Comparison of ENCODE assay signal across 8 cellular contexts in genomic region chr10:110207805-110208613, GRCh38. TPM values are rescaled to one million over a fixed set of nuclear protein-coding genes. Genes with fewer than 3 reads are reported as not detected.
DNase-seq lines count a peak whose midpoint lies in the region; ATAC-seq, FAIRE-seq and TF ChIP-seq lines count a peak whose summit lies in the region.

No MANE protein-coding gene starts in this region.

- no TSS peak for BruUV-seq in HCT116 (replicated peaks; lab: Mats Ljungman, UMichigan)

- no peaks in the 10 kb centered on the region for H3K36me3 ChIP-seq in HCT116 (ENCODE audit: control insufficient read depth in 1 of 2, insufficient read depth in 2 of 2, low read length in 2 of 2)
- no peaks in the 10 kb centered on the region for H3K36me3 ChIP-seq in OCI-LY1 (ENCODE audit: insufficient read depth, low read length)
- no peaks in the 10 kb centered on the region for H3K36me3 ChIP-seq in gastroesophageal sphincter
- no peaks in the 10 kb centered on the region for H3K36me3 ChIP-seq in pancreas

- 0% methylated on average over 7 to 8 of the region's 57 CpGs for WGBS in gastroesophageal sphincter (ENCODE audit: low coverage in 1 of 2), 2 donors
- WGBS in pancreas, 2 donors = 0% methylated on average over 55 to 57 of the region's 57 CpGs

- H4K20me1 ChIP-seq in HCT116 (ENCODE audit: insufficient read depth) (no peaks in the 10 kb centered on the region), OCI-LY1 (ENCODE audit: insufficient read depth, low read length) (no peaks in the 10 kb centered on the region)

- intact Hi-C loops in HCT116 (cut with micrococcal nuclease) (loop anchor here (1.0 to 5.0 kb wide), 4 partner anchors 17 to 201 kb away; partner anchors contain the start of gene ADD3), pancreas (cut with DNase I) (loop anchor here in 1 of 3 donors (10.0 kb wide), 1 partner anchor 77 kb away; no protein-coding TSS in a partner anchor)
- intact Hi-C loops in activated T-helper 2 cell treated with anti-CD3 and anti-CD28 coated beads, Interferon-gamma antibody, Interleukin-2, Interleukin-4, amounts not matched to agents 10 μg/mL and 5 μg/mL and 100 μg/mL, durations not matched to agents 14 hours and 24 hours and 36 hours (cut with micrococcal nuclease) = loop anchor here (1.0 to 5.0 kb wide), 5 partner anchors 45 to 286 kb away; partner anchors contain the start of gene XPNPEP1

- RAD21 ChIA-PET in HCT116 (lab: Charles Lee; ENCODE audit: low non-redundant PET in 1 of 2, low total read pairs in 2 of 2, uncharacterized antibody in 2 of 2, unreplicated experiment in 2 of 2) = interaction anchor here in 1 of 2 experiments (1.7 kb wide), 1 partner anchor 70 kb away, joined by 7 read pairs; no protein-coding TSS in a partner anchor

- no peak for TF ChIP-seq CTCF in HCT116 (IDR thresholded peaks at IDR 0.05 in 2 of 3, conservative IDR thresholded peaks at IDR 0.05 in 1 of 3; ENCODE audit: borderline replicate concordance in 1 of 3, insufficient read depth in 1 of 3, low read depth in 2 of 3, low read length in 2 of 3)
- no peak for TF ChIP-seq CTCF in OCI-LY1 (IDR thresholded peaks at IDR 0.05; ENCODE audit: low read length)
- TF ChIP-seq CTCF in gastroesophageal sphincter (IDR thresholded peaks at IDR 0.05) = no peak
- TF ChIP-seq CTCF in pancreas (IDR thresholded peaks at IDR 0.05) = no peak

- no peak for TF ChIP-seq EP300 in gastroesophageal sphincter (IDR thresholded peaks at IDR 0.05)

- H3K4me1 ChIP-seq in HCT116 (ENCODE audit: control insufficient read depth in 1 of 2, insufficient read depth in 2 of 2, low read length in 2 of 2) (peaks cover 14 to 51% of the 10 kb centered on the region in 2 experiments), OCI-LY1 (ENCODE audit: insufficient read depth, low read length, severe bottlenecking) (peaks cover 32% of the 10 kb centered on the region), gastroesophageal sphincter (peaks cover 0 to 29% (median 15%) of the 10 kb centered on the region in 3 donors), pancreas (peaks cover 7 to 12% (median 11%) of the 10 kb centered on the region in 3 donors)

- CTCF ChIA-PET in HCT116 (lab: Charles Lee) = interaction anchor here (0.7 to 6.5 kb wide), 9 partner anchors 8 to 73 kb away, joined by 3 to 55 read pairs (median 5); no protein-coding TSS in a partner anchor

- H3K9me2 ChIP-seq in HCT116 (ENCODE audit: insufficient read depth) = no peaks in the 10 kb centered on the region
- no peaks in the 10 kb centered on the region for H3K9me2 ChIP-seq in OCI-LY1 (ENCODE audit: low read depth, low read length)

- H3K9ac ChIP-seq in HCT116 (ENCODE audit: low read length) (peak overlapping the region; percentile 58), OCI-LY1 (ENCODE audit: low read length) (peak overlapping the region; percentile 86)

- H3F3A ChIP-seq in OCI-LY1 (ENCODE audit: insufficient read depth, low read length) = peaks cover 9% of the 10 kb centered on the region; the same call in 1 of the 2 replicates

- H3K36me3 Mint-ChIP-seq in activated T-helper 2 cell treated with anti-CD3 and anti-CD28 coated beads, Interferon-gamma antibody, Interleukin-2, Interleukin-4, amounts not matched to agents 10 μg/mL and 5 μg/mL and 100 μg/mL, durations not matched to agents 14 hours and 24 hours and 36 hours (ENCODE audit: low read depth) = no peaks in the 10 kb centered on the region

- H3K27me3 ChIP-seq in HCT116 (ENCODE audit: insufficient read depth, low read length) = no peaks in the 10 kb centered on the region
- H3K27me3 ChIP-seq in OCI-LY1 (ENCODE audit: insufficient read depth, low read length) = no peaks in the 10 kb centered on the region
- H3K27me3 ChIP-seq in gastroesophageal sphincter = no peaks in the 10 kb centered on the region
- no peaks in the 10 kb centered on the region for H3K27me3 ChIP-seq in pancreas

- peak overlapping the region; percentile 87 for H3K27ac Mint-ChIP-seq in activated T-helper 2 cell treated with anti-CD3 and anti-CD28 coated beads, Interferon-gamma antibody, Interleukin-2, Interleukin-4, amounts not matched to agents 10 μg/mL and 5 μg/mL and 100 μg/mL, durations not matched to agents 14 hours and 24 hours and 36 hours

- H3K27me3 Mint-ChIP-seq in activated T-helper 2 cell treated with anti-CD3 and anti-CD28 coated beads, Interferon-gamma antibody, Interleukin-2, Interleukin-4, amounts not matched to agents 10 μg/mL and 5 μg/mL and 100 μg/mL, durations not matched to agents 14 hours and 24 hours and 36 hours (ENCODE audit: low read depth) = peaks cover 36% of the 10 kb centered on the region

- ATAC-seq in HCT116 (no peak), gastroesophageal sphincter (no peak), pancreas (no peak), GM18520 (IDR thresholded peaks at IDR 0.05; ENCODE audit: unreplicated experiment) (no peak)

- H3K4me1 Mint-ChIP-seq in activated T-helper 2 cell treated with anti-CD3 and anti-CD28 coated beads, Interferon-gamma antibody, Interleukin-2, Interleukin-4, amounts not matched to agents 10 μg/mL and 5 μg/mL and 100 μg/mL, durations not matched to agents 14 hours and 24 hours and 36 hours (ENCODE audit: low read depth) = peaks cover 44% of the 10 kb centered on the region

- H3K4me3 ChIP-seq in HCT116 (replicated peaks in 1 of 2; ENCODE audit: low read depth in 1 of 2, low read length in 2 of 2) (peak overlapping the region; percentile 67 to 76), OCI-LY1 (ENCODE audit: low read depth, low read length, poor library complexity, severe bottlenecking) (peak overlapping the region; percentile 84), gastroesophageal sphincter (peak overlapping the region; percentile 62 to 97), pancreas (peak overlapping the region; percentile 38 to 78 (median 66))

- peak overlapping the region; percentile 44; the same call in 1 of the 2 replicates for H3K27ac ChIP-seq in HCT116 (ENCODE audit: low read depth, low read length)
- H3K27ac ChIP-seq in OCI-LY1 (ENCODE audit: low read depth, low read length, poor library complexity, severe bottlenecking) = peak overlapping the region; percentile 92
- peak overlapping the region; percentile 92 to 100 (median 98) for H3K27ac ChIP-seq in gastroesophageal sphincter
- peak overlapping the region; percentile 64 to 97 (median 93) for H3K27ac ChIP-seq in pancreas

- peak overlapping the region; percentile 99 for H3K4me2 ChIP-seq in HCT116 (ENCODE audit: low read length)
- H3K4me2 ChIP-seq in OCI-LY1 (ENCODE audit: low read length) = peak overlapping the region; percentile 97

- no peak for FAIRE-seq in pancreas (lab: Jason Lieb, UNC)

- H3K4me3 Mint-ChIP-seq in activated T-helper 2 cell treated with anti-CD3 and anti-CD28 coated beads, Interferon-gamma antibody, Interleukin-2, Interleukin-4, amounts not matched to agents 10 μg/mL and 5 μg/mL and 100 μg/mL, durations not matched to agents 14 hours and 24 hours and 36 hours (ENCODE audit: low read depth) = peak overlapping the region; percentile 87

- no peak for TF ChIP-seq RAD21 in HCT116 (IDR thresholded peaks at IDR 0.05; ENCODE audit: low read depth)

- DNase-seq in CD1c-positive myeloid dendritic cell (ENCODE audit: extremely low spot score) = peak; percentile 62
- DNase-seq in HCT116 (ENCODE audit: low read depth, low spot score) = no peak
- no peak for DNase-seq in activated T-helper 2 cell treated with anti-CD3 and anti-CD28 coated beads, Interferon-gamma antibody, Interleukin-2, Interleukin-4, amounts not matched to agents 10 μg/mL and 5 μg/mL and 100 μg/mL, durations not matched to agents 14 hours and 24 hours and 36 hours (ENCODE audit: low spot score)
- DNase-seq in pancreas = peak in 2 of 6 donors; percentile 51 to 68
- no peak for DNase-seq in NCI-H1436 (lab: John Stamatoyannopoulos, UW)

- POLR2A ChIA-PET in HCT116 (lab: Charles Lee) = interaction anchor here (0.7 to 1.6 kb wide), 7 partner anchors 9 to 429 kb away, joined by 3 to 5 read pairs (median 4); no protein-coding TSS in a partner anchor

- H2AFZ ChIP-seq in HCT116 (ENCODE audit: low read depth, low read length, poor library complexity, severe bottlenecking) (peak overlapping the region; percentile 86), OCI-LY1 (ENCODE audit: low read length) (no peak overlapping the region)

- TF ChIP-seq POLR2A in HCT116 (IDR thresholded peaks at IDR 0.05; ENCODE audit: borderline replicate concordance, extremely low read depth, insufficient read depth, insufficient read length) (no peak), gastroesophageal sphincter (IDR thresholded peaks at IDR 0.05) (no peak)

- H3K79me2 ChIP-seq in HCT116 (ENCODE audit: insufficient read depth, low read length) (no peaks in the 10 kb centered on the region), OCI-LY1 (ENCODE audit: insufficient read depth, low read length) (no peaks in the 10 kb centered on the region)

- no peaks in the 10 kb centered on the region for H3K9me3 Mint-ChIP-seq in activated T-helper 2 cell treated with anti-CD3 and anti-CD28 coated beads, Interferon-gamma antibody, Interleukin-2, Interleukin-4, amounts not matched to agents 10 μg/mL and 5 μg/mL and 100 μg/mL, durations not matched to agents 14 hours and 24 hours and 36 hours

- H3K9me3 ChIP-seq in HCT116 (ENCODE audit: control insufficient read depth in 1 of 2, insufficient read depth in 1 of 2, low read depth in 1 of 2, low read length in 2 of 2) = no peaks in the 10 kb centered on the region
- no peaks in the 10 kb centered on the region for H3K9me3 ChIP-seq in OCI-LY1 (ENCODE audit: low read length)
- no peaks in the 10 kb centered on the region for H3K9me3 ChIP-seq in gastroesophageal sphincter
- H3K9me3 ChIP-seq in pancreas = no peaks in the 10 kb centered on the region

TF ChIP-seq in HCT116, 20 proteins besides CTCF, POLR2A, EP300 and RAD21:
- no peak for TF ChIP-seq ATF3 (IDR thresholded peaks at IDR 0.05)
- TF ChIP-seq POLR2AphosphoS5 (IDR thresholded peaks at IDR 0.05; ENCODE audit: low read depth, low read length) = peak; percentile 17
- TF ChIP-seq ZFX (IDR thresholded peaks at IDR 0.05) = peak; percentile 51; the same call in 1 of the 2 replicates

RNA-seq across cellular contexts. Expression of gene MXI1, which starts 0.6 kb away (rescaled TPM):
- total RNA-seq in HCT116 (2021; ENCODE audit: unreplicated experiment) = 57.0 TPM
- polyA plus RNA-seq in HCT116 (2012) = 69.8 and 71.3 TPM in 2 replicates
- 12.2 and 14.6 TPM in 2 replicates for total RNA-seq in activated T-helper 2 cell treated with anti-CD3 and anti-CD28 coated beads, Interferon-gamma antibody, Interleukin-2, Interleukin-4, amounts not matched to agents 10 μg/mL and 5 μg/mL and 100 μg/mL, durations not matched to agents 14 hours and 24 hours and 36 hours
- 100 to 1,000 TPM; 103 to 279 (median 218) TPM for total RNA-seq in gastroesophageal sphincter
- total RNA-seq in pancreas = 10 to 100 TPM; 17.8 to 30.5 (median 22.6) TPM
- 10 to 100 TPM in 1 of 2 donors, 1 to 10 TPM in 1; 8.2 to 20.4 TPM for polyA plus RNA-seq in pancreas

Comparison
In these comparisons a context has a peak if more than half of its experiments do, and no peak if none do; other contexts are left out.
1. H3K27ac ChIP-seq: peak in every context shown above with its lines; median percentile 98 in gastroesophageal sphincter; 93 in pancreas; 92 in OCI-LY1; 44 in HCT116.